Comparison of ENCODE assay signal across 8 cellular contexts in genomic region chr17:6069611-6070279, GRCh38. TPM values are rescaled to one million over a fixed set of nuclear protein-coding genes. Genes with fewer than 3 reads are reported as not detected.
A peak's percentile ranks its signal among the peaks of the same experiment; 100 is the strongest.
DNase-seq lines count a peak whose midpoint lies in the region; ATAC-seq, FAIRE-seq and TF ChIP-seq lines count a peak whose summit lies in the region.

No MANE protein-coding gene starts in this region.

- no peaks in the 10 kb centered on the region for H3K36me3 Mint-ChIP-seq in activated CD4-positive, alpha-beta T cell treated with anti-CD3 and anti-CD28 coated beads, Interleukin-2, amount 10 ng/mL, durations not matched to agents 7 days and 5 days (ENCODE audit: low read depth)

- intact Hi-C loops in lower lobe of right lung (cut with DNase I), result no loop called here

- H3K27me3 ChIP-seq in bronchial epithelial cell (ENCODE audit: control insufficient read depth, insufficient read depth, low read length) (peaks cover 27% of the 10 kb centered on the region), lower lobe of right lung (ENCODE audit: low read depth) (peaks cover 34% of the 10 kb centered on the region), stomach smooth muscle (ENCODE audit: control insufficient read depth in 1 of 2, insufficient read depth in 2 of 2, low read length in 2 of 2) (peaks cover 9 to 14% of the 10 kb centered on the region in 2 donors)

- peaks cover 47% of the 10 kb centered on the region for H3K27me3 Mint-ChIP-seq in activated CD4-positive, alpha-beta T cell treated with anti-CD3 and anti-CD28 coated beads, Interleukin-2, amount 10 ng/mL, durations not matched to agents 7 days and 5 days

- TF ChIP-seq CTCF in bronchial epithelial cell (IDR thresholded peaks at IDR 0.05; ENCODE audit: insufficient read depth, low read length, severe bottlenecking) (no peak), lower lobe of right lung (IDR thresholded peaks at IDR 0.05) (no peak)

- no peaks in the 10 kb centered on the region for H3K9me3 Mint-ChIP-seq in activated CD4-positive, alpha-beta T cell treated with anti-CD3 and anti-CD28 coated beads, Interleukin-2, amount 10 ng/mL, durations not matched to agents 7 days and 5 days

- FAIRE-seq in bronchial epithelial cell (lab: Jason Lieb, UNC), result peak; percentile 7

- no peak overlapping the region for H3K4me3 ChIP-seq in bronchial epithelial cell (ENCODE audit: low read depth, low read length)
- peak overlapping the region; percentile 17 for H3K4me3 ChIP-seq in lower lobe of right lung
- H3K4me3 ChIP-seq in stomach smooth muscle (ENCODE audit: low read length in 2 of 2), result peak overlapping the region; percentile 65 to 72

- no peak overlapping the region for H3K27ac ChIP-seq in lower lobe of right lung
- H3K27ac ChIP-seq in stomach smooth muscle (ENCODE audit: low read length), result no peak overlapping the region

- H3K4me3 Mint-ChIP-seq in activated CD4-positive, alpha-beta T cell treated with anti-CD3 and anti-CD28 coated beads, Interleukin-2, amount 10 ng/mL, durations not matched to agents 7 days and 5 days, result peak overlapping the region; percentile 26

- peaks cover 12% of the 10 kb centered on the region for H3K4me1 Mint-ChIP-seq in activated CD4-positive, alpha-beta T cell treated with anti-CD3 and anti-CD28 coated beads, Interleukin-2, amount 10 ng/mL, durations not matched to agents 7 days and 5 days

- H3K4me1 ChIP-seq in lower lobe of right lung (peaks cover 9% of the 10 kb centered on the region), stomach smooth muscle (ENCODE audit: control insufficient read depth, insufficient read depth, low read length) (peaks cover 18% of the 10 kb centered on the region)

- POLR2A ChIA-PET in activated CD4-positive, alpha-beta T cell treated with anti-CD3 and anti-CD28 coated beads, Interleukin-2, amount 10 ng/mL, durations not matched to agents 7 days and 5 days (lab: Charles Lee), result no interaction called here

- no peak overlapping the region for H3K9ac ChIP-seq in stomach smooth muscle (ENCODE audit: low read length in 2 of 2)

- H3K9me3 ChIP-seq in lower lobe of right lung, result no peaks in the 10 kb centered on the region
- no peaks in the 10 kb centered on the region for H3K9me3 ChIP-seq in stomach smooth muscle (ENCODE audit: control insufficient read depth in 2 of 2, low read length in 2 of 2)

- ATAC-seq in lower lobe of right lung (peak; percentile 16 to 33), GM21367 (IDR thresholded peaks at IDR 0.05; ENCODE audit: unreplicated experiment) (no peak), HG03025 (IDR thresholded peaks at IDR 0.05; ENCODE audit: low FRiP score, unreplicated experiment) (no peak)

- CTCF ChIA-PET in activated CD4-positive, alpha-beta T cell treated with anti-CD3 and anti-CD28 coated beads, Interleukin-2, amount 10 ng/mL, durations not matched to agents 7 days and 5 days (lab: Charles Lee), result interaction anchor here (1.0 kb wide), 1 partner anchor 483 kb away, joined by 3 read pairs; no protein-coding TSS in a partner anchor

- no peak for DNase-seq in activated CD4-positive, alpha-beta T cell treated with anti-CD3 and anti-CD28 coated beads, Interleukin-2, amount 10 ng/mL, durations not matched to agents 7 days and 5 days
- no peak for DNase-seq in activated CD4-positive, alpha-beta T cell treated with anti-CD3 and anti-CD28 coated beads, Interleukin-2, amount 50 U/mL, for 4 hours
- no peak for DNase-seq in bronchial epithelial cell (ENCODE audit: low read depth)
- DNase-seq in lower lobe of right lung, result no peak
- DNase-seq in EL, result no peak

- H3K27ac Mint-ChIP-seq in activated CD4-positive, alpha-beta T cell treated with anti-CD3 and anti-CD28 coated beads, Interleukin-2, amount 10 ng/mL, durations not matched to agents 7 days and 5 days, result peak overlapping the region; percentile 15

- H3K36me3 ChIP-seq in bronchial epithelial cell (ENCODE audit: control insufficient read depth, insufficient read depth, low read length) (no peaks in the 10 kb centered on the region), lower lobe of right lung (no peaks in the 10 kb centered on the region), stomach smooth muscle (ENCODE audit: control insufficient read depth in 2 of 2, insufficient read depth in 2 of 2, low read length in 2 of 2) (no peaks in the 10 kb centered on the region)

RNA-seq across cellular contexts. Expression of gene WSCD1, which starts 0.4 kb away (rescaled TPM):
- not detected for total RNA-seq in activated CD4-positive, alpha-beta T cell treated with anti-CD3 and anti-CD28 coated beads, Interleukin-2, amount 10 ng/mL, durations not matched to agents 7 days and 5 days
- 0.13 and 0.26 TPM in 2 replicates for total RNA-seq in bronchial epithelial cell
- total RNA-seq in lower lobe of right lung, result 3.6 TPM

Comparison
In these comparisons a context has a peak if more than half of its experiments do, and no peak if none do; other contexts are left out.
1. ATAC-seq: peak in lower lobe of right lung (2 of 2); none in GM21367 (single experiment) and HG03025 (single experiment).